ENCODE assay signal across 14 cellular contexts in the genomic region with DNA sequence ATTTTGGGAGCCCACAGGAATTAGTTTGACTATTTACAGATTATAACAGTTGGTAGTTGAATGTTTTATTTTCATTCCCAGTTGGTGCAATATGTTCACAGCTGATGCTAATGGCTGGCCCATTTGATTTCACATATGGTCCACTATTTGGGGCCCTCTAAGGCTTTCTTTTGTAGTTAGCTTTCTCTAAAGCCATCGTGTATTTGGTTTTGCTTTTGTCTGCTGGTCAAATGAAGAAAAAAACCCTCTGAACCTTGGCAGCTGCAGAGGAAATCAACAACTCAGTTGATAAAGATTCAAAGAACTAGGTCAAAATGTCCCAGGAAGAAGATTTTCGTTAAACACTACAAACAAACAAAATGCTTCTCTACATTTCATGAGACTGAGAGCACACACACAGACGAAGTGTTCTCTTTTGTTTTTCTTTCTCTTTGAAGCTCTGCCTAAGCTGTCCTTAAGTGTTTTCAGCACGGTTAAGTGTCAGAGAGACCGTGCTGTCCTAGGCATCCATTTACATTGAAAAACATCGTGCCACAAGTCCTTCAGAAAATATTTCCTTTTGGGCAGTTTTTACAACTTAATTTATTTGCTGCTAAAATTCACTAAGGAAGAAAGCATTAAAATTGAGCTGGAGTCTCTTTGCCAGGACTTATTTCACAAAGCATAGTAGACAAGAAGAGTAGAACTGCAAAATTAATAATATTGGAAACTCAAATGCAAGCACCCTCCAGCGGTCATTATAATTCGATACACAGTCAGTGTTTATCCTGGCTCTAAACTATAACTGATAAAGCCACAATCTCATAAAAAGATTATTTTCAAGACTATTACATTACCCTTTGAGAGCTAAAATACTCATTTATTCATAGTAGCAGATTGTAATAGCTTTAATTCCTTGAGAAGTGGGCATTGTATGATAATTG.
A peak's percentile ranks its signal among the peaks of the same experiment; 100 is the strongest.
DNase-seq lines count a peak whose midpoint lies in the region; ATAC-seq, FAIRE-seq and TF ChIP-seq lines count a peak whose summit lies in the region.
"Had no signal": no experiment of that assay in that cellular context is flagged by ENCODE, and none has a peak within 500 bp of the region (broad histone marks: within the 10 kb centered on the region; RNA-seq: fewer than 3 reads in every experiment).

No MANE protein-coding gene starts in this region.

- no peak overlapping the region for H3K27ac Mint-ChIP-seq in T-helper 2 cell treated with Interferon-gamma antibody and Interleukin-4, amounts not matched to agents 5 μg/mL and 100 μg/mL, for 36 hours
- no peak overlapping the region for H3K27ac Mint-ChIP-seq in activated T-helper 2 cell treated with anti-CD3 and anti-CD28 coated beads, Interferon-gamma antibody, Interleukin-2, Interleukin-4, amounts not matched to agents 10 μg/mL and 5 μg/mL and 100 μg/mL, durations not matched to agents 14 hours and 24 hours and 36 hours

- H3K9me3 Mint-ChIP-seq in T-helper 2 cell treated with Interferon-gamma antibody and Interleukin-4, amounts not matched to agents 5 μg/mL and 100 μg/mL, for 36 hours: peaks cover 6% of the 10 kb centered on the region
- peaks cover 21% of the 10 kb centered on the region for H3K9me3 Mint-ChIP-seq in activated T-helper 2 cell treated with anti-CD3 and anti-CD28 coated beads, Interferon-gamma antibody, Interleukin-2, Interleukin-4, amounts not matched to agents 10 μg/mL and 5 μg/mL and 100 μg/mL, durations not matched to agents 14 hours and 24 hours and 36 hours

- intact Hi-C loops in right lobe of liver (cut with DNase I): no loop called here
- intact Hi-C loops in spleen (cut with DNase I; ENCODE audit: low total_unique reads): no loop called here
- intact Hi-C loops in activated T-helper 2 cell treated with anti-CD3 and anti-CD28 coated beads, Interferon-gamma antibody, Interleukin-2, Interleukin-4, amounts not matched to agents 10 μg/mL and 5 μg/mL and 100 μg/mL, durations not matched to agents 14 hours and 24 hours and 36 hours (cut with micrococcal nuclease): no loop called here

- H3K36me3 ChIP-seq in MM.1S (replicated peaks; ENCODE audit: insufficient read depth, low read length) (no peaks in the 10 kb centered on the region), right lobe of liver (no peaks in the 10 kb centered on the region), spleen (no peaks in the 10 kb centered on the region)

- H3K9ac ChIP-seq in MM.1S (ENCODE audit: low read length): no peak overlapping the region

- TF ChIP-seq POLR2A in right lobe of liver (IDR thresholded peaks at IDR 0.05) (no peak), spleen (IDR thresholded peaks at IDR 0.05) (no peak), GM12891 (IDR thresholded peaks at IDR 0.05; ENCODE audit: low read depth, low read length) (no peak)

- no peak overlapping the region for H3K4me2 ChIP-seq in MM.1S (ENCODE audit: low read depth, low read length)

- TF ChIP-seq CTCF in MM.1S (IDR thresholded peaks at IDR 0.05; ENCODE audit: low read length) (no peak), right lobe of liver (IDR thresholded peaks at IDR 0.05) (peak in 2 of 4 donors; percentile 12 to 31), spleen (IDR thresholded peaks at IDR 0.05 in 8 of 11, conservative IDR thresholded peaks at IDR 0.05 in 3 of 11) (no peak)

- H3K4me3 ChIP-seq in MM.1S (ENCODE audit: low read length) (no peak overlapping the region), right lobe of liver (peak overlapping the region in 2 of 3 donors; percentile 15 to 25), spleen (no peak overlapping the region)

- WGBS in right lobe of liver (ENCODE audit: insufficient coverage, low coverage, low lambda C conversion rate, missing lambda C conversion rate): 20% methylated on average over 8 of the region's 8 CpGs
- WGBS in spleen, 5 donors: 44 to 56% (median 51%) methylated on average over 8 of the region's 8 CpGs

- no peak for FAIRE-seq in GM12891 (lab: Jason Lieb, UNC)
- FAIRE-seq: colon, G401.6 had no signal

- DNase-seq in DMS 273 treated with DMSO at 0.1 percent for 48 hours (lab: John Stamatoyannopoulos, UW) (peak; percentile 83), MM.1S (peak; percentile 6), astrocyte of the hippocampus (ENCODE audit: low read depth, low spot score) (peak; percentile 9), right lobe of liver (no peak), spleen (no peak), GM12891 (ENCODE audit: insufficient read length, low spot score) (no peak)
- no peak for DNase-seq in T-helper 2 cell treated with Interferon-gamma antibody and Interleukin-4, amounts not matched to agents 5 μg/mL and 100 μg/mL, for 36 hours (ENCODE audit: low spot score)
- no peak for DNase-seq in activated T-helper 2 cell treated with anti-CD3 and anti-CD28 coated beads, Interferon-gamma antibody, Interleukin-2, Interleukin-4, amounts not matched to agents 10 μg/mL and 5 μg/mL and 100 μg/mL, durations not matched to agents 14 hours and 24 hours and 36 hours (ENCODE audit: low spot score)
- DNase-seq: activated naive CD4-positive, alpha-beta T cell treated with Interleukin-2 at 50 U/mL for 16 hours; Kasumi-1; stimulated activated CD4-positive, alpha-beta T cell treated with anti-CD3 and anti-CD28 coated beads, Interleukin-4, amount 100 ng/mL, for 4 hours; stimulated activated naive CD8-positive, alpha-beta T cell treated with anti-CD3 and anti-CD28 coated beads, Interleukin-15, Interleukin-2, amounts not matched to agents 100 U/mL and 50 U/mL, for 24 hours had no signal

- no peaks in the 10 kb centered on the region for H3K27me3 Mint-ChIP-seq in T-helper 2 cell treated with Interferon-gamma antibody and Interleukin-4, amounts not matched to agents 5 μg/mL and 100 μg/mL, for 36 hours (ENCODE audit: low read depth)
- no peaks in the 10 kb centered on the region for H3K27me3 Mint-ChIP-seq in activated T-helper 2 cell treated with anti-CD3 and anti-CD28 coated beads, Interferon-gamma antibody, Interleukin-2, Interleukin-4, amounts not matched to agents 10 μg/mL and 5 μg/mL and 100 μg/mL, durations not matched to agents 14 hours and 24 hours and 36 hours (ENCODE audit: low read depth)

- no peaks in the 10 kb centered on the region for H3K36me3 Mint-ChIP-seq in T-helper 2 cell treated with Interferon-gamma antibody and Interleukin-4, amounts not matched to agents 5 μg/mL and 100 μg/mL, for 36 hours (ENCODE audit: low read depth)
- no peaks in the 10 kb centered on the region for H3K36me3 Mint-ChIP-seq in activated T-helper 2 cell treated with anti-CD3 and anti-CD28 coated beads, Interferon-gamma antibody, Interleukin-2, Interleukin-4, amounts not matched to agents 10 μg/mL and 5 μg/mL and 100 μg/mL, durations not matched to agents 14 hours and 24 hours and 36 hours (ENCODE audit: low read depth)

- no peaks in the 10 kb centered on the region for H3K79me2 ChIP-seq in MM.1S (ENCODE audit: low read length)

- H3K4me1 Mint-ChIP-seq in T-helper 2 cell treated with Interferon-gamma antibody and Interleukin-4, amounts not matched to agents 5 μg/mL and 100 μg/mL, for 36 hours (ENCODE audit: low read depth): no peaks in the 10 kb centered on the region
- H3K4me1 Mint-ChIP-seq in activated T-helper 2 cell treated with anti-CD3 and anti-CD28 coated beads, Interferon-gamma antibody, Interleukin-2, Interleukin-4, amounts not matched to agents 10 μg/mL and 5 μg/mL and 100 μg/mL, durations not matched to agents 14 hours and 24 hours and 36 hours (ENCODE audit: low read depth): no peaks in the 10 kb centered on the region

- H3K27me3 ChIP-seq in MM.1S (replicated peaks; ENCODE audit: insufficient read depth, low read length): no peaks in the 10 kb centered on the region
- H3K27me3 ChIP-seq in right lobe of liver: no peaks in the 10 kb centered on the region
- H3K27me3 ChIP-seq in spleen (replicated peaks in 1 of 7): no peaks in the 10 kb centered on the region

- H3K27ac ChIP-seq in MM.1S (ENCODE audit: low read length) (no peak overlapping the region), right lobe of liver (peak overlapping the region in 1 of 3 donors; percentile 18), spleen (no peak overlapping the region)

- H3K4me3 Mint-ChIP-seq in T-helper 2 cell treated with Interferon-gamma antibody and Interleukin-4, amounts not matched to agents 5 μg/mL and 100 μg/mL, for 36 hours: no peak overlapping the region
- H3K4me3 Mint-ChIP-seq in activated T-helper 2 cell treated with anti-CD3 and anti-CD28 coated beads, Interferon-gamma antibody, Interleukin-2, Interleukin-4, amounts not matched to agents 10 μg/mL and 5 μg/mL and 100 μg/mL, durations not matched to agents 14 hours and 24 hours and 36 hours (ENCODE audit: low read depth): no peak overlapping the region

- no peaks in the 10 kb centered on the region for H3K9me3 ChIP-seq in MM.1S (replicated peaks; ENCODE audit: insufficient read depth, low read length)
- H3K9me3 ChIP-seq in right lobe of liver: no peaks in the 10 kb centered on the region
- peaks cover 0 to 4% (median 0%) of the 10 kb centered on the region in 8 donors for H3K9me3 ChIP-seq in spleen

- no peaks in the 10 kb centered on the region for H4K20me1 ChIP-seq in MM.1S (ENCODE audit: insufficient read depth, low read length)

- peak; percentile 46 to 79 (median 62) for ATAC-seq in right lobe of liver
- ATAC-seq: stimulated activated naive CD8-positive, alpha-beta T cell treated with anti-CD3 and anti-CD28 coated beads, Interleukin-15, Interleukin-2, amounts not matched to agents 100 U/mL and 50 U/mL, for 24 hours had no signal

- no peak overlapping the region for H2AFZ ChIP-seq in MM.1S (ENCODE audit: low read length)

- no peaks in the 10 kb centered on the region for H3F3A ChIP-seq in MM.1S (ENCODE audit: insufficient read depth, low read length)

- H3K4me1 ChIP-seq in MM.1S (ENCODE audit: low read length) (no peaks in the 10 kb centered on the region), right lobe of liver (peaks cover 0 to 4% (median 0%) of the 10 kb centered on the region in 4 donors), spleen (no peaks in the 10 kb centered on the region)

- no peaks in the 10 kb centered on the region for H3K9me2 ChIP-seq in MM.1S (replicated peaks; ENCODE audit: insufficient read depth, low read length)

TF ChIP-seq in GM12891, 5 proteins besides CTCF, POLR2A, EP300 and RAD21:
- no peak for TF ChIP-seq SPI1 (IDR thresholded peaks at IDR 0.05; ENCODE audit: low read depth, low read length)
- TF ChIP-seq TAF1 (IDR thresholded peaks at IDR 0.05; ENCODE audit: low read depth, low read length): no peak
- TF ChIP-seq PAX5 (IDR thresholded peaks at IDR 0.05; ENCODE audit: insufficient read depth, low read length, severe bottlenecking): no peak
- TF ChIP-seq POLR2AphosphoS5 (IDR thresholded peaks at IDR 0.05; ENCODE audit: low read depth, low read length): no peak
- TF ChIP-seq POU2F2 (IDR thresholded peaks at IDR 0.05; ENCODE audit: low read depth, low read length): no peak

Comparison
In these comparisons a context has a peak if more than half of its experiments do, and no peak if none do; other contexts are left out.
1. DNase-seq: peak in DMS 273 treated with DMSO at 0.1 percent for 48 hours (single experiment), MM.1S (single experiment) and astrocyte of the hippocampus (single experiment); none in right lobe of liver (0 of 3), spleen (single experiment), T-helper 2 cell treated with Interferon-gamma antibody and Interleukin-4, amounts not matched to agents 5 μg/mL and 100 μg/mL, for 36 hours (single experiment), GM12891 (single experiment) and activated T-helper 2 cell treated with anti-CD3 and anti-CD28 coated beads, Interferon-gamma antibody, Interleukin-2, Interleukin-4, amounts not matched to agents 10 μg/mL and 5 μg/mL and 100 μg/mL, durations not matched to agents 14 hours and 24 hours and 36 hours (single experiment).
2. H3K4me3 ChIP-seq: peak in right lobe of liver (2 of 3); none in MM.1S (single experiment) and spleen (0 of 8).